ENCODE assay signal across 9 cellular contexts in the genomic region with DNA sequence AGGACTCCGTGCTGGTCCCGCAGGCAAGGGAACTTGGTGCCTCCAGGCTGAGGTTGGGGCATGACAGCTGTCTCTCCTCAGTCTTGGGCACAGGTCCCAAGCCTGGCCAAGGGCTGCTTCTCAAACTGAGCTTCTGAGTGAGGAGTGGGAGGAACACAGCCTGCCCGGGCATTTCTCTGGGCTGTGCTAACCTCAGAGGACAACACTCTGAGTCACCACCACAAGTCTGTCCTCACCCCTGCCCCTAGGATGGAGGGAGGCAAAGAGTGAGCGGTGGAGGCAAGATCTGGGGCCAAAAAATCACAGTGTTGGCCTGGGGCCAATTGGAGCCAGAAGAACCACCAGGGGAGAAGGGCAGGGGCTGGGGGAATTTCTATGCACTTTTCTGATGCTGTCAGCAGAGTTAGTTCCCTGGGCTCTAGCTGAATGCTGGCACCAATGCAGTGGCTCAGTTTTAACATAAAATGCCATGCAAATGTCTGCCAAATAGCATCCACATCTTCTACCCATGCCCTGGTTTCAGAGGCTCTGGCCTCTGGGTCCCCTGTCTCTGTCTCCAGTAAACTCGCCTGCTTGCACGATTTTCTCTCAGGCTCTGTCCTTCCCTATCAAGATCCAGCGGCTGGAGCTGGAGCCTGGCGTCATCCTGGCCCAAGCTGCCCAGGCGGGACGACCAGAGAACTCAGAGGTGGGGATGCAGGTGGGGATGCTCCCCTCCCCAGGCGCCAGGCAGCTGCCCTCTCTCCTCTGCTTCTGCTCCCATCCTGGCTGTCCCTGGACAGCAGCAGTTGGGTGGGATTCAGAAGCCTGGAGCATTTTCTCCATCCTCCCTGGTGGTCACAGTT. TPM values are rescaled to one million over a fixed set of nuclear protein-coding genes. Genes with fewer than 3 reads are reported as not detected.
A peak's percentile ranks its signal among the peaks of the same experiment; 100 is the strongest.
DNase-seq lines count a peak whose midpoint lies in the region; ATAC-seq and TF ChIP-seq lines count a peak whose summit lies in the region.
"Had no signal": no experiment of that assay in that cellular context is flagged by ENCODE, and none has a peak within 500 bp of the region (broad histone marks: within the 10 kb centered on the region; RNA-seq: fewer than 3 reads in every experiment).

No MANE protein-coding gene starts in this region.

- ATAC-seq in GM18858 (IDR thresholded peaks at IDR 0.05; ENCODE audit: unreplicated experiment) (no peak), GM19397 (IDR thresholded peaks at IDR 0.05; ENCODE audit: unreplicated experiment) (no peak)

- no peak for TF ChIP-seq POLR2A in Peyer's patch (IDR thresholded peaks at IDR 0.05)

- H3K27ac ChIP-seq in fibroblast of lung (ENCODE audit: insufficient read depth, low read length) = no peak overlapping the region
- H3K27ac ChIP-seq in Peyer's patch = no peak overlapping the region

- H3K79me2 ChIP-seq in fibroblast of lung (ENCODE audit: control insufficient read depth, insufficient read depth, low read length) = no peaks in the 10 kb centered on the region

- DNase-seq in GM03348 (ENCODE audit: low spot score) = peak; percentile 90
- DNase-seq in OCI-M1 (lab: John Stamatoyannopoulos, UW) = peak; percentile 20
- peak; percentile 83 to 90 for DNase-seq in fibroblast of lung (ENCODE audit: low read depth in 2 of 2)
- peak; percentile 68 for DNase-seq in retinal pigment epithelial cell (ENCODE audit: low read depth)
- DNase-seq in Kasumi-1 (lab: John Stamatoyannopoulos, UW) = no peak
- DNase-seq in Peyer's patch = no peak

- H3K27me3 ChIP-seq in fibroblast of lung (ENCODE audit: control insufficient read depth, insufficient read depth, low read length) (peaks cover 11% of the 10 kb centered on the region), Peyer's patch (no peaks in the 10 kb centered on the region)

- H3K4me2 ChIP-seq in fibroblast of lung (ENCODE audit: extremely low read depth, insufficient read depth, low read length) = no peak overlapping the region

- no peaks in the 10 kb centered on the region for H3K9me3 ChIP-seq in fibroblast of lung (ENCODE audit: control insufficient read depth, insufficient read depth, low read depth, low read length)
- H3K9me3 ChIP-seq in Peyer's patch = no peaks in the 10 kb centered on the region

- no peak for TF ChIP-seq CTCF in fibroblast of lung (conservative IDR thresholded peaks at IDR 0.05 in 1 of 2, IDR thresholded peaks at IDR 0.05 in 1 of 2; ENCODE audit: low read depth in 1 of 2, low read length in 2 of 2)
- TF ChIP-seq CTCF in retinal pigment epithelial cell (conservative IDR thresholded peaks at IDR 0.05; ENCODE audit: low read depth, low read length) = no peak
- TF ChIP-seq CTCF in Peyer's patch (IDR thresholded peaks at IDR 0.05) = no peak

- H3K36me3 ChIP-seq in fibroblast of lung (ENCODE audit: control insufficient read depth, insufficient read depth, low read length) (no peaks in the 10 kb centered on the region), Peyer's patch (no peaks in the 10 kb centered on the region)

- peaks cover 8% of the 10 kb centered on the region for H3K4me1 ChIP-seq in fibroblast of lung (ENCODE audit: control insufficient read depth, extremely low read depth, insufficient read depth, low read length)
- H3K4me1 ChIP-seq in Peyer's patch = peaks cover 0 to 26% (median 0%) of the 10 kb centered on the region in 4 donors

- no peak overlapping the region for H3K9ac ChIP-seq in fibroblast of lung (ENCODE audit: insufficient read depth, low read length)

- H2AFZ ChIP-seq in fibroblast of lung (ENCODE audit: low read length) = no peak overlapping the region

- H3K4me3 ChIP-seq in fibroblast of lung (replicated peaks in 1 of 4; ENCODE audit: control extremely low read depth in 1 of 4, insufficient read depth in 1 of 4, low read depth in 3 of 4, low read length in 4 of 4) (no peak overlapping the region), retinal pigment epithelial cell (ENCODE audit: low read length) (no peak overlapping the region), Peyer's patch (no peak overlapping the region)

- H4K20me1 ChIP-seq in fibroblast of lung (ENCODE audit: control insufficient read depth, extremely low read depth, insufficient read depth, low read length) = no peaks in the 10 kb centered on the region

RNA-seq across cellular contexts. Expression of a gene that starts 11.0 kb away (rescaled TPM):
- total RNA-seq in fibroblast of lung (0.33 and 1.5 TPM in 2 replicates), Peyer's patch (100 to 1,000 TPM in 1 of 4 donors, 10 to 100 TPM in 3; 47.0 to 126 (median 80.7) TPM)
- 0.12 and 2.1 TPM in 2 replicates for polyA plus RNA-seq in fibroblast of lung
- 0.54 and 7.0 TPM in 2 replicates for polyA plus RNA-seq in fibroblast of lung (2012)
- polyA minus RNA-seq in fibroblast of lung (ENCODE audit: low replicate concordance) = 36.0 TPM in 1 of 2 replicates, not detected in the other

RNA-seq across cellular contexts. Expression of a gene that starts 37.6 kb away (rescaled TPM):
- total RNA-seq in fibroblast of lung (not detected in 2 replicates), Peyer's patch (1 to 10 TPM in 2 of 4 donors, under 1 TPM in 1, not detected in 1; 0.53 to 3.6 (median 1.5) TPM)
- polyA plus RNA-seq in fibroblast of lung = not detected in 2 replicates
- not detected in 2 replicates for polyA plus RNA-seq in fibroblast of lung (2012)
- not detected in 2 replicates for polyA minus RNA-seq in fibroblast of lung (ENCODE audit: low replicate concordance)
- total RNA-seq: glomerular endothelial cell had no signal

Comparison
In these comparisons a context has a peak if more than half of its experiments do, and no peak if none do; other contexts are left out.
1. DNase-seq: peak in GM03348 (single experiment), OCI-M1 (single experiment), fibroblast of lung (2 of 2) and retinal pigment epithelial cell (single experiment); none in Kasumi-1 (0 of 2) and Peyer's patch (0 of 3).
2. RNA of a gene that starts 11.0 kb away (total RNA-seq): 47.0 to 126 TPM in Peyer's patch; 0.33 to 1.5 TPM in fibroblast of lung; every median in the first group is over 10 times any median in the second.